ENCODE assay signal across 14 cellular contexts in the genomic region with DNA sequence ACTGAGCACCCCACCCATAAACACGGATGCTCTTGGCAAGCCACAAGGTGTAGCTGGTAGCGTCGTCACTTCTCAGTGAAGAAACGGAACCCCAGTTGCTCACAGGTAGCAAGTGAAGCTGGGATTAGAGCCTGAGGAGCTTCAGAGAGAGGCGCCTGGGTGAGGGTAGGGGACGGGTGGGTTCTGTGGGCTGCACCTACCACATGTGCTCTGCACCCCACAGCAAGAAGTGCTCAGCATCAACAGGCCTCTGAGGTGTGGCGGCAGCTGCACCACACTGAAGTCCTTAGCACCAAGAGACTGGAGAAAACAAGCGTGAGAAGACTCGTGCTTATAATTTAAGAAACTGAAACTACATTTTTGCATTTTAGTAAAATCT. TPM values are rescaled to one million over a fixed set of nuclear protein-coding genes. Genes with fewer than 3 reads are reported as not detected.
DNase-seq lines count a peak whose midpoint lies in the region; ATAC-seq and TF ChIP-seq lines count a peak whose summit lies in the region.
"Had no signal": no experiment of that assay in that cellular context is flagged by ENCODE, and none has a peak within 500 bp of the region (broad histone marks: within the 10 kb centered on the region; RNA-seq: fewer than 3 reads in every experiment).

No MANE protein-coding gene starts in this region.

- H3K27ac ChIP-seq in adrenal gland = no peak overlapping the region
- H3K27ac ChIP-seq in right atrium auricular region = no peak overlapping the region
- H3K27ac ChIP-seq: A549, foreskin keratinocyte, thoracic aorta had no signal

- CTCF ChIA-PET in activated CD8-positive, alpha-beta T cell treated with anti-CD3 and anti-CD28 coated beads for 36 hours (lab: Charles Lee) = interaction anchor here (1.5 kb wide), 1 partner anchor 69 kb away, joined by 3 read pairs; the partner anchor contains the start of gene PARL

- no peaks in the 10 kb centered on the region for H3K9me3 Mint-ChIP-seq in T-helper 1 cell treated with Interleukin-12 subunit alpha and Interleukin-12 subunit beta and Interleukin-4 antibody, amounts not matched to agents 30 μg/mL and 1 μg/mL, for 36 hours
- H3K9me3 Mint-ChIP-seq in activated CD8-positive, alpha-beta T cell treated with anti-CD3 and anti-CD28 coated beads for 36 hours = no peaks in the 10 kb centered on the region

- peaks cover 12% of the 10 kb centered on the region for H3K36me3 Mint-ChIP-seq in T-helper 1 cell treated with Interleukin-12 subunit alpha and Interleukin-12 subunit beta and Interleukin-4 antibody, amounts not matched to agents 30 μg/mL and 1 μg/mL, for 36 hours (ENCODE audit: low read depth)
- peaks cover 21% of the 10 kb centered on the region for H3K36me3 Mint-ChIP-seq in activated CD8-positive, alpha-beta T cell treated with anti-CD3 and anti-CD28 coated beads for 36 hours (ENCODE audit: low read depth)

- ATAC-seq in GM19043 (IDR thresholded peaks at IDR 0.05; ENCODE audit: low read depth, unreplicated experiment) (peak; percentile 57), mucosa of descending colon (peak; percentile 25)
- ATAC-seq in activated CD8-positive, alpha-beta T cell treated with anti-CD3 and anti-CD28 coated beads for 36 hours = peak; percentile 22
- ATAC-seq: A549, foreskin keratinocyte, K562, Right ventricle myocardium inferior had no signal

- POLR2A ChIA-PET in activated CD8-positive, alpha-beta T cell treated with anti-CD3 and anti-CD28 coated beads for 36 hours (lab: Charles Lee) = interaction anchor here (1.8 kb wide), 1 partner anchor 11 kb away, joined by 8 read pairs; no protein-coding TSS in a partner anchor

- H3K36me3 ChIP-seq in mucosa of descending colon (ENCODE audit: low read depth) = no peaks in the 10 kb centered on the region
- H3K36me3 ChIP-seq in adrenal gland (replicated peaks in 1 of 2) = peaks cover 0 to 10% of the 10 kb centered on the region in 2 donors
- H3K36me3 ChIP-seq in right atrium auricular region = peaks cover 16% of the 10 kb centered on the region

- H3K27ac Mint-ChIP-seq in T-helper 1 cell treated with Interleukin-12 subunit alpha and Interleukin-12 subunit beta and Interleukin-4 antibody, amounts not matched to agents 30 μg/mL and 1 μg/mL, for 36 hours = peak overlapping the region; percentile 78
- H3K27ac Mint-ChIP-seq in activated CD8-positive, alpha-beta T cell treated with anti-CD3 and anti-CD28 coated beads for 36 hours = no peak overlapping the region

- WGBS in adrenal gland, 4 donors = 78 to 90% (median 85%) methylated on average over 9 of the region's 9 CpGs

- no peak for TF ChIP-seq CTCF in activated CD8-positive, alpha-beta T cell treated with anti-CD3 and anti-CD28 coated beads for 36 hours (IDR thresholded peaks at IDR 0.05)
- TF ChIP-seq CTCF in mucosa of descending colon (IDR thresholded peaks at IDR 0.05) (no peak), adrenal gland (IDR thresholded peaks at IDR 0.05) (no peak), right atrium auricular region (IDR thresholded peaks at IDR 0.05) (no peak)

- no peak overlapping the region for H3K4me3 Mint-ChIP-seq in T-helper 1 cell treated with Interleukin-12 subunit alpha and Interleukin-12 subunit beta and Interleukin-4 antibody, amounts not matched to agents 30 μg/mL and 1 μg/mL, for 36 hours
- H3K4me3 Mint-ChIP-seq in activated CD8-positive, alpha-beta T cell treated with anti-CD3 and anti-CD28 coated beads for 36 hours = no peak overlapping the region

- peaks cover 18% of the 10 kb centered on the region for H3K4me1 Mint-ChIP-seq in T-helper 1 cell treated with Interleukin-12 subunit alpha and Interleukin-12 subunit beta and Interleukin-4 antibody, amounts not matched to agents 30 μg/mL and 1 μg/mL, for 36 hours (ENCODE audit: low read depth)
- no peaks in the 10 kb centered on the region for H3K4me1 Mint-ChIP-seq in activated CD8-positive, alpha-beta T cell treated with anti-CD3 and anti-CD28 coated beads for 36 hours (ENCODE audit: low read depth)

- no peaks in the 10 kb centered on the region for H3K4me1 ChIP-seq in mucosa of descending colon (ENCODE audit: low read depth)
- H3K4me1 ChIP-seq in adrenal gland (replicated peaks in 1 of 2) = peaks cover 0 to 5% of the 10 kb centered on the region in 2 donors
- no peaks in the 10 kb centered on the region for H3K4me1 ChIP-seq in right atrium auricular region
- H3K4me1 ChIP-seq: A549 had no signal

- no peaks in the 10 kb centered on the region for H3K27me3 ChIP-seq in adrenal gland
- no peaks in the 10 kb centered on the region for H3K27me3 ChIP-seq in right atrium auricular region
- H3K27me3 ChIP-seq: foreskin keratinocyte had no signal

- DNase-seq in T-helper 1 cell (no peak), mucosa of descending colon (no peak), NCI-H1694 (lab: John Stamatoyannopoulos, UW) (no peak), adrenal gland (no peak), right atrium auricular region (ENCODE audit: low spot score) (no peak)
- no peak for DNase-seq in activated CD8-positive, alpha-beta T cell treated with anti-CD3 and anti-CD28 coated beads for 36 hours
- DNase-seq: foreskin keratinocyte, small intestine had no signal

- H3K27me3 Mint-ChIP-seq in T-helper 1 cell treated with Interleukin-12 subunit alpha and Interleukin-12 subunit beta and Interleukin-4 antibody, amounts not matched to agents 30 μg/mL and 1 μg/mL, for 36 hours (ENCODE audit: low read depth) = no peaks in the 10 kb centered on the region
- H3K27me3 Mint-ChIP-seq in activated CD8-positive, alpha-beta T cell treated with anti-CD3 and anti-CD28 coated beads for 36 hours = no peaks in the 10 kb centered on the region

- TF ChIP-seq POLR2A in adrenal gland (IDR thresholded peaks at IDR 0.05) = no peak

- H3K9me3 ChIP-seq in mucosa of descending colon = no peaks in the 10 kb centered on the region
- no peaks in the 10 kb centered on the region for H3K9me3 ChIP-seq in adrenal gland (replicated peaks in 1 of 3)
- H3K9me3 ChIP-seq in right atrium auricular region = no peaks in the 10 kb centered on the region
- H3K9me3 ChIP-seq: A549, thoracic aorta had no signal

- H3K4me3 ChIP-seq in mucosa of descending colon (no peak overlapping the region), adrenal gland (no peak overlapping the region), right atrium auricular region (no peak overlapping the region)
- H3K4me3 ChIP-seq: A549, K562, thoracic aorta had no signal

- intact Hi-C loops in activated CD8-positive, alpha-beta T cell treated with anti-CD3 and anti-CD28 coated beads for 36 hours (cut with micrococcal nuclease) = no loop called here
- intact Hi-C loops in mucosa of descending colon (cut with DNase I, micrococcal nuclease) = no loop called here
- intact Hi-C loops in adrenal gland (cut with DNase I) = no loop called here

RNA-seq across cellular contexts. Expression of gene MAP6D1, which starts 9.8 kb away (rescaled TPM):
- total RNA-seq in activated CD8-positive, alpha-beta T cell treated with anti-CD3 and anti-CD28 coated beads for 36 hours = 1 to 10 TPM; 3.8 to 4.3 TPM
- total RNA-seq in mucosa of descending colon = 1 to 10 TPM in 2 of 3 donors, under 1 TPM in 1; 0.55 to 3.1 (median 1.2) TPM
- total RNA-seq in adrenal gland = 1 to 10 TPM in 6 of 8 donors, under 1 TPM in 1, not detected in 1; 0.52 to 3.0 (median 2.0) TPM
- polyA plus RNA-seq in adrenal gland = 1 to 10 TPM in 1 of 3 donors, under 1 TPM in 1, not detected in 1; 0.27 to 2.5 TPM
- total RNA-seq in right atrium auricular region = 1 to 10 TPM in 1 of 2 donors, under 1 TPM in 1; 0.79 to 9.6 TPM
